Comparison of ENCODE assay signal across 1 cellular context in the genomic region with DNA sequence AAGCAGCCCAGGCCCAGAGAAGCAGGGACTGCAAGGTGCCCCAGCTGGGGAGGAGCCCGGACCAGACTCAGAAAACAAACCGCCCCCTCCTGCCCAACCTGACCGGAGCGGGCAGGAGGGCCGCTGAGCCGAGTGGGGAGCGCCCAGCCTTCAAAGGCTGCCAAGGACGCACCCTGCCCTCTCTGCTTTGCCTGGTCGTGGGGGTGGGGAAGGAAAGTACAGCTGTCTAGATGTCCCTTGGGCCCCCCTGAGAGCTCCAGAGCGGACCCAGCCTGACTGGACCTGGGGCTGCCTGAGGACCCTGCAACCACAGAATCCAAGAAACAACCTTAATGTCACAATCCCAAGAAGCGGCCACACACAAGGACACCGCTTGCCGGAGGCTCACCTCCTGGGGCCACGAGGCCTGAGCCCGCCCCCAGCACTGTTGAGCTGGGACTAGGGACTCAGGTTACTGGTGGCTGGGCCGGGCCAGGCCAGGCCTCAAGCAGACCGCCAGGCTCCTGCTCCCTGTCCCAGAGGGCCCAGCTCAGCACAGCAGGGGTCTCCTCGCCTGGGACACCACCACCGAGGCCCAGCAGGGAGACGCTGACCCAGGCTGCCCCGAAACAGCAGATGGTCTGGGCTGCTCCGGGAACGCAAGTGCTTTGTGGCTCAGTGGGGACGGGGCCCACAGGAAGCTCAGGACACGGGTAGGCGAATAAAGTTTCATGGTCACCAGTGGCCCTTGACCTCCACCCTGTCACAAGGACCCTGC.
TF ChIP-seq lines count a peak whose summit lies in the region.

No MANE protein-coding gene starts in this region.

TF ChIP-seq in HepG2, 621 proteins besides CTCF, POLR2A, EP300 and RAD21 (continued from another document and continues in another):
- TF ChIP-seq ZFP91 (CRISPR knock-in tag; IDR thresholded peaks at IDR 0.05; ENCODE audit: borderline replicate concordance), result peak; percentile 60; the same call in 1 of the 2 replicates
- TF ChIP-seq ZNF501 (CRISPR knock-in tag; IDR thresholded peaks at IDR 0.05), result peak; percentile 55; the same call in 1 of the 2 replicates
- TF ChIP-seq CAMTA2 (CRISPR knock-in tag; IDR thresholded peaks at IDR 0.05; ENCODE audit: borderline replicate concordance), result 0 out of 2 replicates have a peak, but pooled peaks have one; percentile 71
- no peak for TF ChIP-seq NONO (IDR thresholded peaks at IDR 0.05)
- TF ChIP-seq NONO (CRISPR knock-in tag; conservative IDR thresholded peaks at IDR 0.05), result peak; percentile 49; the same call in 1 of the 2 replicates
- TF ChIP-seq ZNF549 (CRISPR knock-in tag; IDR thresholded peaks at IDR 0.05), result no peak
- TF ChIP-seq ATM (IDR thresholded peaks at IDR 0.05; ENCODE audit: borderline replicate concordance), result no peak
- TF ChIP-seq AGO2 (optimal IDR thresholded peaks at IDR 0.05; ENCODE audit: low read depth, low read length), result peak; percentile 23
- TF ChIP-seq ZNF572 (CRISPR knock-in tag; IDR thresholded peaks at IDR 0.05), result no peak
- TF ChIP-seq, protein P1, sequence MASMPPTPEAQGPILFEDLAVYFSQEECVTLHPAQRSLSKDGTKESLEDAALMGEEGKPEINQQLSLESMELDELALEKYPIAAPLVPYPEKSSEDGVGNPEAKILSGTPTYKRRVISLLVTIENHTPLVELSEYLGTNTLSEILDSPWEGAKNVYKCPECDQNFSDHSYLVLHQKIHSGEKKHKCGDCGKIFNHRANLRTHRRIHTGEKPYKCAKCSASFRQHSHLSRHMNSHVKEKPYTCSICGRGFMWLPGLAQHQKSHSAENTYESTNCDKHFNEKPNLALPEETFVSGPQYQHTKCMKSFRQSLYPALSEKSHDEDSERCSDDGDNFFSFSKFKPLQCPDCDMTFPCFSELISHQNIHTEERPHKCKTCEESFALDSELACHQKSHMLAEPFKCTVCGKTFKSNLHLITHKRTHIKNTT (CRISPR knock-in tag; IDR thresholded peaks at IDR 0.05), result no peak
- TF ChIP-seq FOXC1 (CRISPR knock-in tag; IDR thresholded peaks at IDR 0.05; ENCODE audit: borderline replicate concordance), result peak; percentile 36; the same call in 1 of the 2 replicates
- no peak for TF ChIP-seq ZSCAN25 (CRISPR knock-in tag; IDR thresholded peaks at IDR 0.05)
- TF ChIP-seq ZNF749 (CRISPR knock-in tag; IDR thresholded peaks at IDR 0.05; ENCODE audit: borderline replicate concordance), result no peak
- TF ChIP-seq MIER2 (CRISPR knock-in tag; IDR thresholded peaks at IDR 0.05), result no peak
- TF ChIP-seq, protein P2, sequence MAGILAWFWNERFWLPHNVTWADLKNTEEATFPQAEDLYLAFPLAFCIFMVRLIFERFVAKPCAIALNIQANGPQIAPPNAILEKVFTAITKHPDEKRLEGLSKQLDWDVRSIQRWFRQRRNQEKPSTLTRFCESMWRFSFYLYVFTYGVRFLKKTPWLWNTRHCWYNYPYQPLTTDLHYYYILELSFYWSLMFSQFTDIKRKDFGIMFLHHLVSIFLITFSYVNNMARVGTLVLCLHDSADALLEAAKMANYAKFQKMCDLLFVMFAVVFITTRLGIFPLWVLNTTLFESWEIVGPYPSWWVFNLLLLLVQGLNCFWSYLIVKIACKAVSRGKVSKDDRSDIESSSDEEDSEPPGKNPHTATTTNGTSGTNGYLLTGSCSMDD (CRISPR knock-in tag; IDR thresholded peaks at IDR 0.05), result no peak
- TF ChIP-seq SRSF4 (IDR thresholded peaks at IDR 0.05; ENCODE audit: low read depth, low read length, poor library complexity, severe bottlenecking), result no peak
- TF ChIP-seq HMGXB3 (CRISPR knock-in tag; IDR thresholded peaks at IDR 0.05; ENCODE audit: borderline replicate concordance), result 0 out of 2 replicates have a peak, but pooled peaks have one; percentile 15
- no peak for TF ChIP-seq MIER3 (CRISPR knock-in tag; IDR thresholded peaks at IDR 0.05; ENCODE audit: borderline replicate concordance)
- TF ChIP-seq RBFOX2 (IDR thresholded peaks at IDR 0.05; ENCODE audit: low read depth, low read length), result no peak; the same call in 1 of the 2 replicates
- no peak for TF ChIP-seq SYNCRIP (IDR thresholded peaks at IDR 0.05; ENCODE audit: insufficient read depth, low read depth, low read length)
- TF ChIP-seq ELF1 (CRISPR knock-in tag; IDR thresholded peaks at IDR 0.05), result no peak
- TF ChIP-seq MATR3 (CRISPR knock-in tag; IDR thresholded peaks at IDR 0.05), result no peak
- peak; percentile 29; the same call in 1 of the 2 replicates for TF ChIP-seq ZNF564 (CRISPR knock-in tag; IDR thresholded peaks at IDR 0.05)
- no peak for TF ChIP-seq TOE1 (CRISPR knock-in tag; IDR thresholded peaks at IDR 0.05)
- peak; percentile 94 for TF ChIP-seq ZFX (CRISPR knock-in tag; IDR thresholded peaks at IDR 0.05; ENCODE audit: low read depth)
- no peak for TF ChIP-seq SRSF1 (optimal IDR thresholded peaks at IDR 0.05; ENCODE audit: low read depth, low read length)
- TF ChIP-seq ZEB1 (IDR thresholded peaks at IDR 0.05; ENCODE audit: insufficient replicate concordance, low read depth), result no peak
- no peak for TF ChIP-seq ZNF512 (CRISPR knock-in tag; IDR thresholded peaks at IDR 0.05)
- no peak for TF ChIP-seq ZBTB14 (CRISPR knock-in tag; IDR thresholded peaks at IDR 0.05)
- no peak for TF ChIP-seq ZNF720 (CRISPR knock-in tag; IDR thresholded peaks at IDR 0.05)
- TF ChIP-seq GFI1 (CRISPR knock-in tag; IDR thresholded peaks at IDR 0.05; ENCODE audit: borderline replicate concordance), result no peak
- TF ChIP-seq MLLT10 (CRISPR knock-in tag; IDR thresholded peaks at IDR 0.05), result no peak
- no peak for TF ChIP-seq TCF7L2 (IDR thresholded peaks at IDR 0.05; ENCODE audit: low read depth, low read length)
- no peak for TF ChIP-seq ISX (CRISPR knock-in tag; conservative IDR thresholded peaks at IDR 0.05)
- peak; percentile 24; the same call in 1 of the 2 replicates for TF ChIP-seq POLR2AphosphoS5 (IDR thresholded peaks at IDR 0.05; ENCODE audit: low read depth, low read length)
- TF ChIP-seq MIXL1 (CRISPR knock-in tag; IDR thresholded peaks at IDR 0.05), result no peak
- no peak; the same call in 1 of the 2 replicates for TF ChIP-seq ZFP90 (CRISPR knock-in tag; IDR thresholded peaks at IDR 0.05; ENCODE audit: borderline replicate concordance)
- TF ChIP-seq PATZ1 (CRISPR knock-in tag; IDR thresholded peaks at IDR 0.05), result peak; percentile 96
- peak; percentile 84 for TF ChIP-seq PHF8 (CRISPR knock-in tag; IDR thresholded peaks at IDR 0.05)
- peak; percentile 68; the same call in 1 of the 2 replicates for TF ChIP-seq TAF1 (CRISPR knock-in tag; IDR thresholded peaks at IDR 0.05)
- no peak for TF ChIP-seq TP53 (CRISPR knock-in tag; conservative IDR thresholded peaks at IDR 0.05)
- TF ChIP-seq PHF21A (CRISPR knock-in tag; IDR thresholded peaks at IDR 0.05), result peak; percentile 80; the same call in 1 of the 2 replicates
- TF ChIP-seq KMT2B (CRISPR knock-in tag; IDR thresholded peaks at IDR 0.05), result peak; percentile 38; the same call in 1 of the 2 replicates
- no peak for TF ChIP-seq ZNF576 (CRISPR knock-in tag; IDR thresholded peaks at IDR 0.05)
- TF ChIP-seq, protein P3, sequence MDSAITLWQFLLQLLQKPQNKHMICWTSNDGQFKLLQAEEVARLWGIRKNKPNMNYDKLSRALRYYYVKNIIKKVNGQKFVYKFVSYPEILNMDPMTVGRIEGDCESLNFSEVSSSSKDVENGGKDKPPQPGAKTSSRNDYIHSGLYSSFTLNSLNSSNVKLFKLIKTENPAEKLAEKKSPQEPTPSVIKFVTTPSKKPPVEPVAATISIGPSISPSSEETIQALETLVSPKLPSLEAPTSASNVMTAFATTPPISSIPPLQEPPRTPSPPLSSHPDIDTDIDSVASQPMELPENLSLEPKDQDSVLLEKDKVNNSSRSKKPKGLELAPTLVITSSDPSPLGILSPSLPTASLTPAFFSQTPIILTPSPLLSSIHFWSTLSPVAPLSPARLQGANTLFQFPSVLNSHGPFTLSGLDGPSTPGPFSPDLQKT (CRISPR knock-in tag; IDR thresholded peaks at IDR 0.05; ENCODE audit: borderline replicate concordance), result no peak
- no peak for TF ChIP-seq ONECUT2 (CRISPR knock-in tag; IDR thresholded peaks at IDR 0.05)
- TF ChIP-seq ZNF326 (CRISPR knock-in tag; IDR thresholded peaks at IDR 0.05; ENCODE audit: borderline replicate concordance), result no peak
- TF ChIP-seq BORCS8-MEF2B (CRISPR knock-in tag; IDR thresholded peaks at IDR 0.05), result peak; percentile 12; the same call in 1 of the 2 replicates
- no peak for TF ChIP-seq MBNL3 (CRISPR knock-in tag; conservative IDR thresholded peaks at IDR 0.05)
- no peak; the same call in 1 of the 2 replicates for TF ChIP-seq ZNF230 (CRISPR knock-in tag; IDR thresholded peaks at IDR 0.05)
- no peak for TF ChIP-seq ETV6 (CRISPR knock-in tag; conservative IDR thresholded peaks at IDR 0.05)
- 0 out of 2 replicates have a peak, but pooled peaks have one; percentile 59 for TF ChIP-seq TCF7 (IDR thresholded peaks at IDR 0.05; ENCODE audit: low read depth)
